24 cellular contexts compared by ENCODE assay signal in the genomic region with DNA sequence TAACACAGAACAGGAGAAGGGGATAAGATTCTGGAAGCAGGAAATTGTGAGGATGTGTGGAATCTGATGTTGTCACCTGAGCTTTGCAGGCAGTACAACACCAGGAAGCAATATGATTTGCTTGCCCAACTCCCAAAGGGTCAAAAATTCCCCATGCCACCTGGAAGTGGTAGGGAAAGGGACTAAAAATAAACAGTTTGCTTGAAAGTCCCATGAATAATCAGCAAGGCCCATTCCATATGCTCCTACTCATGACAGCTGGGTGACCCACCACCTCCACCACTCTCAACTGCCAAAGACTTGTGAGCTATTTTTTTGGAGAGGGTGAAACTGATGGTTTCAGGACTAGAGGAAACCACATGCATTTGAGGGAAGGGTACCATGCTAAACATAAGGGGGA.
A peak's percentile ranks its signal among the peaks of the same experiment; 100 is the strongest.
DNase-seq lines count a peak whose midpoint lies in the region; FAIRE-seq and TF ChIP-seq lines count a peak whose summit lies in the region.
"Had no signal": no experiment of that assay in that cellular context is flagged by ENCODE, and none has a peak within 500 bp of the region (broad histone marks: within the 10 kb centered on the region; RNA-seq: fewer than 3 reads in every experiment).

No MANE protein-coding gene starts in this region.

- H2AFZ ChIP-seq in H1 (ENCODE audit: low read length) = peak overlapping the region; percentile 41; the same call in 1 of the 2 replicates

- no peak overlapping the region for H3K4me2 ChIP-seq in H1 (ENCODE audit: insufficient read depth in 1 of 2, low read depth in 2 of 2, low read length in 2 of 2)

- no peaks in the 10 kb centered on the region for H4K20me1 ChIP-seq in H1 (replicated peaks in 1 of 2; ENCODE audit: control insufficient read depth in 1 of 2, insufficient read depth in 2 of 2, low read length in 2 of 2)

- no peak overlapping the region for H3K9ac ChIP-seq in H1 (replicated peaks in 1 of 4; ENCODE audit: extremely low read depth in 1 of 4, low read depth in 3 of 4, low read length in 3 of 4)

- no peak overlapping the region for H3K23ac ChIP-seq in H1 (ENCODE audit: insufficient read length)

- H2BK15ac ChIP-seq in H1 (ENCODE audit: low read length) = no peak overlapping the region

- H3K23me2 ChIP-seq in H1 (ENCODE audit: low read depth, low read length) = no peaks in the 10 kb centered on the region

- no peak overlapping the region for H3K18ac ChIP-seq in H1 (ENCODE audit: extremely low read depth, low read length)

- no peak overlapping the region for H2BK20ac ChIP-seq in H1 (ENCODE audit: low read length)

- H3K4ac ChIP-seq in H1 (replicated peaks; ENCODE audit: insufficient read length, low read depth, low read length) = no peak overlapping the region

- H3K56ac ChIP-seq in H1 (replicated peaks; ENCODE audit: insufficient read length, low read depth, low read length) = no peak overlapping the region

- H3K14ac ChIP-seq in H1 (ENCODE audit: insufficient read length) = no peak overlapping the region

- no peak for TF ChIP-seq POLR2A in H1 (IDR thresholded peaks at IDR 0.05; ENCODE audit: control extremely low read depth in 1 of 2, low read depth in 2 of 2, low read length in 2 of 2)

- H2BK12ac ChIP-seq in H1 (ENCODE audit: low read depth, low read length) = no peak overlapping the region

- H2AK5ac ChIP-seq in H1 (ENCODE audit: low read depth, low read length) = no peak overlapping the region

- TF ChIP-seq RAD21 in H1 (IDR thresholded peaks at IDR 0.05 in 1 of 2, conservative IDR thresholded peaks at IDR 0.05 in 1 of 2; ENCODE audit: low read depth in 2 of 2, low read length in 2 of 2) = no peak

- no peak overlapping the region for H4K8ac ChIP-seq in H1 (ENCODE audit: extremely low read depth, insufficient read depth, low read length)

- H3K79me1 ChIP-seq in H1 (ENCODE audit: low read depth, low read length) = no peaks in the 10 kb centered on the region

- no peaks in the 10 kb centered on the region for H3K79me2 ChIP-seq in H1 (ENCODE audit: control insufficient read depth in 1 of 2, insufficient read depth in 2 of 2, low read length in 2 of 2)

- no peak for TF ChIP-seq CTCF in H1 (IDR thresholded peaks at IDR 0.05; ENCODE audit: control extremely low read depth in 1 of 3, insufficient read depth in 1 of 3, low read depth in 1 of 3, low read length in 3 of 3)

- DNase-seq in H4 (ENCODE audit: low spot score) = peak; percentile 66
- peak; percentile 91 to 96 for DNase-seq in NCI-H524 (lab: John Stamatoyannopoulos, UW)
- DNase-seq in H1 (ENCODE audit: low read depth in 1 of 2, low spot score in 2 of 2) = no peak
- DNase-seq in renal cortical epithelial cell (ENCODE audit: low read depth) = peak; percentile 39
- DNase-seq in SHP77 treated with DMSO at 0.1 percent for 48 hours (lab: John Stamatoyannopoulos, UW) = no peak
- DNase-seq in GDM1 (lab: John Stamatoyannopoulos, UW) = no peak
- DNase-seq in mesenteric fat pad (ENCODE audit: low spot score) = no peak
- DNase-seq: activated CD4-positive, alpha-beta T cell treated with anti-CD3 and anti-CD28 coated beads for 4 hours; activated naive CD4-positive, alpha-beta T cell treated with Interleukin-2 at 50 U/mL for 16 hours; activated T-cell treated with anti-CD3 and anti-CD28 coated beads, Interleukin-2, amount 50 U/mL, for 4 hours; colonic mucosa; esophagus squamous epithelium; lower lobe of right lung; NCI-H1436; NCI-H510A treated with DMSO at 0.1 percent for 48 hours; posterior cingulate gyrus; sigmoid colon; stomach; T-helper 2 cell had no signal

- H2BK120ac ChIP-seq in H1 (replicated peaks; ENCODE audit: low read depth, low read length) = no peak overlapping the region

- H3K4me3 ChIP-seq in H1 (ENCODE audit: extremely low read depth in 1 of 4, insufficient read depth in 2 of 4, low read depth in 3 of 4, low read length in 4 of 4) = no peak overlapping the region
- H3K4me3 ChIP-seq: colonic mucosa, esophagus squamous epithelium, GM12878, lower lobe of right lung, sigmoid colon, stomach, tibial nerve had no signal

- CTCF ChIA-PET in H1 (lab: Charles Lee; ENCODE audit: partially characterized antibody) = interaction anchor here (3.4 kb wide), 1 partner anchor 9 kb away, joined by 16 read pairs; no protein-coding TSS in a partner anchor

- H2BK5ac ChIP-seq in H1 (ENCODE audit: low read depth, low read length) = no peak overlapping the region

- no peak overlapping the region for H4K5ac ChIP-seq in H1 (ENCODE audit: insufficient read length, low read depth, low read length)

- no peak overlapping the region for H4K91ac ChIP-seq in H1 (replicated peaks; ENCODE audit: insufficient read length, low read length)

- POLR2A ChIA-PET in H1 (lab: Charles Lee; ENCODE audit: partially characterized antibody) = no interaction called here

- H3K36me3 ChIP-seq in H1 (ENCODE audit: control insufficient read depth in 2 of 4, insufficient read depth in 4 of 4, low read length in 3 of 4) = no peaks in the 10 kb centered on the region
- H3K36me3 ChIP-seq: colonic mucosa, esophagus squamous epithelium, lower lobe of right lung, sigmoid colon, stomach, tibial nerve had no signal

- H3K4me1 ChIP-seq in H1 (replicated peaks in 1 of 4; ENCODE audit: control insufficient read depth in 3 of 4, insufficient read depth in 4 of 4, low read length in 3 of 4) = no peaks in the 10 kb centered on the region
- H3K4me1 ChIP-seq: colonic mucosa, esophagus squamous epithelium, lower lobe of right lung, sigmoid colon, stomach, tibial nerve had no signal

- TF ChIP-seq EP300 in H1 (IDR thresholded peaks at IDR 0.05; ENCODE audit: borderline replicate concordance in 1 of 2, low read depth in 2 of 2, low read length in 2 of 2) = no peak

- no peaks in the 10 kb centered on the region for H3K9me3 ChIP-seq in H1 (ENCODE audit: insufficient read depth in 2 of 2, low read depth in 1 of 2, low read length in 1 of 2)
- H3K9me3 ChIP-seq: colonic mucosa, esophagus squamous epithelium, lower lobe of right lung, sigmoid colon, stomach, tibial nerve had no signal

- FAIRE-seq in H1 (lab: Jason Lieb, UNC) = no peak
- FAIRE-seq: bronchial epithelial cell, GM12878, keratinocyte had no signal

- H3K27ac ChIP-seq in H1 (ENCODE audit: low read depth, low read length) = no peak overlapping the region
- H3K27ac ChIP-seq: colonic mucosa, esophagus squamous epithelium, HL-60, lower lobe of right lung, sigmoid colon, stomach, tibial nerve had no signal

- H3K27me3 ChIP-seq in H1 (replicated peaks in 1 of 4; ENCODE audit: control insufficient read depth in 3 of 4, extremely low read depth in 1 of 4, insufficient read depth in 3 of 4, low read length in 3 of 4) = no peaks in the 10 kb centered on the region
- H3K27me3 ChIP-seq: colonic mucosa, sigmoid colon, stomach, tibial nerve had no signal

TF ChIP-seq in H1, 55 proteins besides CTCF, POLR2A, EP300 and RAD21 (continues in another document):
- TF ChIP-seq EGR1 (IDR thresholded peaks at IDR 0.05; ENCODE audit: borderline replicate concordance, low read depth, low read length) = no peak
- no peak for TF ChIP-seq TCF12 (IDR thresholded peaks at IDR 0.05; ENCODE audit: low read depth, low read length)
- no peak for TF ChIP-seq HDAC2 (IDR thresholded peaks at IDR 0.05; ENCODE audit: borderline replicate concordance in 1 of 2, low read depth in 2 of 2, low read length in 2 of 2)

Comparison
In these comparisons a context has a peak if more than half of its experiments do, and no peak if none do; other contexts are left out.
1. DNase-seq: peak in H4 (single experiment), NCI-H524 (2 of 2) and renal cortical epithelial cell (single experiment); none in H1 (0 of 2), SHP77 treated with DMSO at 0.1 percent for 48 hours (single experiment), GDM1 (single experiment) and mesenteric fat pad (single experiment).